32 cellular contexts compared by ENCODE assay signal in genomic region chr18:35080058-35080457, GRCh38.
"Had no signal": no experiment of that assay in that cellular context is flagged by ENCODE, and none has a peak within 500 bp of the region (broad histone marks: within the 10 kb centered on the region; RNA-seq: fewer than 3 reads in every experiment).

No MANE protein-coding gene starts in this region.

- H3K27ac ChIP-seq: body of pancreas, esophagus muscularis mucosa, WERI-Rb-1 had no signal

- H3K27me3 Mint-ChIP-seq: activated B cell treated with CpG ODN at 0.5 μM for 24 hours; activated CD8-positive, alpha-beta T cell treated with anti-CD3 and anti-CD28 coated beads for 36 hours; activated naive CD8-positive, alpha-beta T cell; activated T-helper 17 cell treated with anti-CD3 and anti-CD28 coated beads, Interleukin-2, amount 50 U/mL, for 72 hours; effector memory CD8-positive, alpha-beta T cell; T-helper 17 cell had no signal

- H3K4me3 Mint-ChIP-seq: activated B cell treated with CpG ODN at 0.5 μM for 24 hours; activated CD8-positive, alpha-beta T cell treated with anti-CD3 and anti-CD28 coated beads for 36 hours; activated naive CD8-positive, alpha-beta T cell; activated T-cell treated with anti-CD3 and anti-CD28 coated beads, Interleukin-2, amount 50 U/mL, for 4 hours; activated T-helper 17 cell treated with anti-CD3 and anti-CD28 coated beads, Interleukin-2, amount 50 U/mL, for 72 hours; effector memory CD8-positive, alpha-beta T cell; T-helper 17 cell; T-helper 2 cell treated with Interferon-gamma antibody and Interleukin-4, amounts not matched to agents 5 μg/mL and 100 μg/mL, for 36 hours had no signal

- DNase-seq: activated B cell treated with CpG ODN at 0.5 μM for 24 hours; activated CD4-positive, alpha-beta T cell treated with anti-CD3 and anti-CD28 coated beads for 48 hours; activated CD4-positive, alpha-beta T cell treated with anti-CD3 and anti-CD28 coated beads, Interleukin-2, amount 50 U/mL, for 1 hour; activated CD4-positive, alpha-beta T cell treated with anti-CD3 and anti-CD28 coated beads, Interleukin-2, amount 50 U/mL, for 48 hours; activated CD8-positive, alpha-beta memory T cell treated with anti-CD3 and anti-CD28 coated beads for 24 hours; activated CD8-positive, alpha-beta T cell treated with anti-CD3 and anti-CD28 coated beads for 36 hours; activated effector memory CD4-positive, alpha-beta T cell treated with Interleukin-2 at 50 U/mL for 16 hours; activated gamma-delta T cell treated with Interleukin-2 at 50 U/mL for 16 hours; activated naive CD4-positive, alpha-beta T cell treated with anti-CD3 and anti-CD28 coated beads, Interleukin-2, amount 50 U/mL, for 16 hours; activated naive CD4-positive, alpha-beta T cell treated with Interleukin-2 at 50 U/mL for 16 hours; activated T-cell treated with anti-CD3 and anti-CD28 coated beads, Interleukin-2, amount 50 U/mL, for 4 hours; amniotic stem cell; anterior cingulate cortex; body of pancreas; caudate nucleus; cortex of kidney; dermis blood vessel endothelial cell; effector CD4-positive, alpha-beta T cell; effector memory CD8-positive, alpha-beta T cell; erythroblast; foreskin melanocyte; glutamatergic neuron; T-helper 1 cell; T-helper 17 cell; T1000; WERI-Rb-1 had no signal

- FAIRE-seq: colon had no signal

- H3K27me3 ChIP-seq: body of pancreas, esophagus muscularis mucosa had no signal

- H3K27ac Mint-ChIP-seq: activated B cell treated with CpG ODN at 0.5 μM for 24 hours; activated CD8-positive, alpha-beta T cell treated with anti-CD3 and anti-CD28 coated beads for 36 hours; activated naive CD8-positive, alpha-beta T cell; activated T-helper 17 cell treated with anti-CD3 and anti-CD28 coated beads, Interleukin-2, amount 50 U/mL, for 72 hours; T-helper 17 cell; T-helper 2 cell treated with Interferon-gamma antibody and Interleukin-4, amounts not matched to agents 5 μg/mL and 100 μg/mL, for 36 hours had no signal

- H3K36me3 ChIP-seq: esophagus muscularis mucosa, WERI-Rb-1 had no signal

- ATAC-seq: activated CD4-positive, CD25-positive, alpha-beta regulatory T cell treated with anti-CD3 and anti-CD28 coated beads, Interleukin-2, amount 50 U/mL, for 24 hours; activated CD8-positive, alpha-beta T cell treated with anti-CD3 and anti-CD28 coated beads for 36 hours; activated T-cell treated with anti-CD3 and anti-CD28 coated beads, Interleukin-2, amount 50 U/mL, for 4 hours; activated T-helper 17 cell treated with anti-CD3 and anti-CD28 coated beads, Interleukin-2, amount 50 U/mL, for 72 hours; body of pancreas; effector memory CD8-positive, alpha-beta T cell; T-helper 17 cell had no signal

- H3K9me3 Mint-ChIP-seq: activated B cell treated with CpG ODN at 0.5 μM for 24 hours; activated CD8-positive, alpha-beta T cell treated with anti-CD3 and anti-CD28 coated beads for 36 hours; activated T-cell treated with anti-CD3 and anti-CD28 coated beads, Interleukin-2, amount 50 U/mL, for 4 hours; activated T-helper 17 cell treated with anti-CD3 and anti-CD28 coated beads, Interleukin-2, amount 50 U/mL, for 72 hours; effector memory CD8-positive, alpha-beta T cell; T-helper 2 cell treated with Interferon-gamma antibody and Interleukin-4, amounts not matched to agents 5 μg/mL and 100 μg/mL, for 36 hours had no signal

- H3K9me3 ChIP-seq: body of pancreas, esophagus muscularis mucosa had no signal

- H3K4me3 ChIP-seq: body of pancreas, esophagus muscularis mucosa had no signal
